In genomic region chr16:49542391-49542891, GRCh38 we compare ENCODE assay signal across 22 cellular contexts.
DNase-seq lines count a peak whose midpoint lies in the region; ATAC-seq lines count a peak whose summit lies in the region.
"Had no signal": no experiment of that assay in that cellular context is flagged by ENCODE, and none has a peak within 500 bp of the region (broad histone marks: within the 10 kb centered on the region; RNA-seq: fewer than 3 reads in every experiment).

No MANE protein-coding gene starts in this region.

- H3K23ac ChIP-seq in neuronal stem cell (ENCODE audit: low read depth, low read length, poor library complexity): no peak overlapping the region

- no peaks in the 10 kb centered on the region for H3K27me3 ChIP-seq in neuronal stem cell (ENCODE audit: control insufficient read depth in 3 of 3, insufficient read depth in 3 of 3, low read depth in 1 of 3, low read length in 3 of 3)
- H3K27me3 ChIP-seq: body of pancreas, uterus had no signal

- no peak overlapping the region for H3K4ac ChIP-seq in neuronal stem cell (ENCODE audit: low read length)

- no peak overlapping the region for H4K91ac ChIP-seq in neuronal stem cell (ENCODE audit: low read depth, low read length, poor library complexity)

- no peak overlapping the region for H2AK5ac ChIP-seq in neuronal stem cell (ENCODE audit: low read depth, low read length)

- no peak overlapping the region for H4K8ac ChIP-seq in neuronal stem cell (ENCODE audit: low read depth, low read length)

- DNase-seq in DMS 273 (lab: John Stamatoyannopoulos, UW; ENCODE audit: unreplicated experiment): peak; percentile 66
- peak; percentile 21 for DNase-seq in NCI-H146 treated with DMSO at 0.1 percent for 48 hours (lab: John Stamatoyannopoulos, UW; ENCODE audit: unreplicated experiment)
- DNase-seq in astrocyte of the hippocampus (ENCODE audit: low read depth, low spot score): peak; percentile 21
- no peak for DNase-seq in neuronal stem cell (ENCODE audit: low spot score)
- no peak for DNase-seq in central memory CD4-positive, alpha-beta T cell
- no peak for DNase-seq in NCI-H510A treated with DMSO at 0.1 percent for 48 hours (lab: John Stamatoyannopoulos, UW)
- DNase-seq in stimulated activated naive CD4-positive, alpha-beta T cell treated with Interleukin-2 at 50 U/mL for 16 hours (lab: John Stamatoyannopoulos, UW): no peak
- DNase-seq: activated CD8-positive, alpha-beta T cell treated with anti-CD3 and anti-CD28 coated beads for 36 hours; activated T-cell treated with anti-CD3 and anti-CD28 coated beads, Interleukin-2, amount 50 U/mL, for 48 hours; body of pancreas; dermis blood vessel endothelial cell; HFFc6; Kasumi-1; NCI-H1105 treated with DMSO at 0.1 percent for 48 hours; NCI-H226; stimulated activated CD4-positive, alpha-beta T cell treated with anti-CD3 and anti-CD28 coated beads, Interleukin-4, amount 100 ng/mL, for 1 hour; T-helper 17 cell; uterus had no signal

- no peak overlapping the region for H3K27ac ChIP-seq in neuronal stem cell (replicated peaks; ENCODE audit: low read length)
- H3K27ac ChIP-seq: body of pancreas, epithelial cell of prostate, uterus had no signal

- H2BK5ac ChIP-seq in neuronal stem cell (ENCODE audit: low read length): no peak overlapping the region

- peak overlapping the region; percentile 11 for H3K14ac ChIP-seq in neuronal stem cell (ENCODE audit: low read length)

- no peak for ATAC-seq in HG02763 (IDR thresholded peaks at IDR 0.05; ENCODE audit: unreplicated experiment)
- ATAC-seq: activated CD8-positive, alpha-beta T cell treated with anti-CD3 and anti-CD28 coated beads for 36 hours; body of pancreas; left lobe of liver; Right ventricle myocardium inferior; T-helper 17 cell had no signal

- no peaks in the 10 kb centered on the region for H3K9me3 ChIP-seq in neuronal stem cell (replicated peaks in 1 of 2; ENCODE audit: control insufficient read depth in 2 of 2, insufficient read depth in 1 of 2, low read depth in 1 of 2, low read length in 2 of 2)
- H3K9me3 ChIP-seq: body of pancreas, uterus had no signal

- peaks cover 0 to 6% of the 10 kb centered on the region in 2 donors for H3K36me3 ChIP-seq in neuronal stem cell (replicated peaks in 1 of 2; ENCODE audit: control insufficient read depth in 2 of 2, insufficient read depth in 2 of 2, low read length in 2 of 2)
- H3K36me3 ChIP-seq: uterus had no signal

- H3K18ac ChIP-seq in neuronal stem cell (ENCODE audit: low read length): peak overlapping the region; percentile 30

- no CpG with 5 or more reads among the region's 9 CpGs for WGBS in neuronal stem cell (ENCODE audit: extremely low coverage in 2 of 2, insufficient read length in 2 of 2, insufficient replicate concordance in 1 of 2), 2 donors

- H3K4me1 ChIP-seq in neuronal stem cell (ENCODE audit: control insufficient read depth in 2 of 2, insufficient read depth in 1 of 2, low read depth in 1 of 2, low read length in 2 of 2): peaks cover 12 to 36% of the 10 kb centered on the region in 2 donors
- H3K4me1 ChIP-seq: body of pancreas, uterus had no signal

- H3K4me3 ChIP-seq in neuronal stem cell (ENCODE audit: low read length in 2 of 2): no peak overlapping the region
- H3K4me3 ChIP-seq: body of pancreas, uterus had no signal

- H2BK120ac ChIP-seq in neuronal stem cell (ENCODE audit: low read depth, low read length): no peak overlapping the region

- H2BK15ac ChIP-seq in neuronal stem cell (ENCODE audit: low read length): no peak overlapping the region

- no peak overlapping the region for H3K9ac ChIP-seq in neuronal stem cell (ENCODE audit: low read depth, low read length, poor library complexity)

- no peak overlapping the region for H3K4me2 ChIP-seq in neuronal stem cell (ENCODE audit: insufficient read depth, low read length, poor library complexity, severe bottlenecking)

- peaks cover 5% of the 10 kb centered on the region for H3K79me1 ChIP-seq in neuronal stem cell (ENCODE audit: low read depth, low read length)

- no peak overlapping the region for H2AFZ ChIP-seq in neuronal stem cell (ENCODE audit: low read length)

- H2BK12ac ChIP-seq in neuronal stem cell (ENCODE audit: low read length): no peak overlapping the region

Comparison
In these comparisons a context has a peak if more than half of its experiments do, and no peak if none do; other contexts are left out.
1. DNase-seq: peak in DMS 273 (single experiment), NCI-H146 treated with DMSO at 0.1 percent for 48 hours (single experiment) and astrocyte of the hippocampus (single experiment); none in neuronal stem cell (single experiment), central memory CD4-positive, alpha-beta T cell (single experiment), NCI-H510A treated with DMSO at 0.1 percent for 48 hours (single experiment) and stimulated activated naive CD4-positive, alpha-beta T cell treated with Interleukin-2 at 50 U/mL for 16 hours (single experiment).